In the genomic region with DNA sequence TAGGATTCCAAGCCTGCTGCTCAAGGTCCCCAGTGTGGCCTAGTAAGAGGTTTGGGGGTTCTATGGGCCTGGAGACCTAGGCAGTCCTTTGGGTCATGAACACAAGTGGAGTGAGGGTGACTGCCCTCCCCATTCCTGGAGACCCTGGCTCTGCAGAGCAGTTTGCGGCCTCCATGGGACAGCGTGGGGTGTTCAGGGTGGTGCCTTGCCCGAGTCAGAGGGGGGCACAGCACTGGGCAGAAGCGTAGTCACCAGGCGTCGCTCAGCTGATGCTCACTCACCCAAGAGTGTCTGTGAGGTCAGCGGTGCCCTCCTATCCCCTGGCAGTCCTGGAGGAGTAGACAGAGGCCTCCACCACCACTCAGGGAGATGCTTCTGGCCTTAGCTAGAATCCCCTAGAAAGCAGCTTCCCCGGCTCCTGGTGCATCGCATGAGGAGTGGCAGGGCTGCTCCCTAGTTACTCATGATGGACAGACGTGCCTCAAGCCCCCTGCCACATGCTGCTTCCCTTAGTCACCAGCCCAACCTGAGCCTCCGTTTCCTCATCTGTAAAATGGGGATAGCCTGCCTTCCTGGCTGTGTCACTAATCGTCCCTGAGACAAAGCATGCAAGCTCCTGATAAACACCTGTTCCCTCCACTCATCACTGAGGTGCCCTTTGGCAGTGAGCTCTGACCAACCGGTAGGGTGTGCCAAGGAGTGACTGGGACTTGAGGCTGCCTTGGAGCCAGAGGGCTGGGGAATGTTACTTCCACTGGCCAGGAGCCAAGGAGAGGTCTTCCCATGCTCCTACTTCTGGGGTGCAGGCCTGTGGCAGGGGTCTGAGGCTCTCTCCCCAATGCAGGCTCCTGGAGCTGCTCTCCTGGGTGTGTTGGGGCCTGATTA, we compare ENCODE assay signal across 10 cellular contexts. TPM values are rescaled to one million over a fixed set of nuclear protein-coding genes. Genes with fewer than 3 reads are reported as not detected.
"Had no signal": no experiment of that assay in that cellular context is flagged by ENCODE, and none has a peak within 500 bp of the region (broad histone marks: within the 10 kb centered on the region; RNA-seq: fewer than 3 reads in every experiment).

No MANE protein-coding gene starts in this region.

RNA-seq across cellular contexts. Expression of gene SYNPO2L, which starts 8.6 kb away (rescaled TPM):
- total RNA-seq: activated CD4-positive, alpha-beta memory T cell treated with anti-CD3 and anti-CD28 coated beads for 36 hours; activated CD4-positive, alpha-beta T cell treated with anti-CD3 and anti-CD28 coated beads for 36 hours; activated naive CD4-positive, alpha-beta T cell treated with anti-CD3 and anti-CD28 coated beads for 36 hours; activated naive CD4-positive, alpha-beta T cell treated with anti-CD3 and anti-CD28 coated beads, Interleukin-2, amount 50 U/mL, for 72 hours; Peyer's patch; SK-MEL-5; T-cell had no signal

RNA-seq across cellular contexts. Expression of gene MYOZ1, which starts 23.1 kb away (rescaled TPM):
- total RNA-seq: activated CD4-positive, alpha-beta memory T cell treated with anti-CD3 and anti-CD28 coated beads for 36 hours; activated CD4-positive, alpha-beta T cell treated with anti-CD3 and anti-CD28 coated beads for 36 hours; activated naive CD4-positive, alpha-beta T cell treated with anti-CD3 and anti-CD28 coated beads for 36 hours; activated naive CD4-positive, alpha-beta T cell treated with anti-CD3 and anti-CD28 coated beads, Interleukin-2, amount 50 U/mL, for 72 hours; activated T-cell treated with anti-CD3 and anti-CD28 coated beads, Interleukin-2, amount 50 U/mL, for 4 hours; activated T-helper 1 cell treated with anti-CD3 and anti-CD28 coated beads, Interleukin-12 subunit alpha, Interleukin-12 subunit beta, Interleukin-2, Interleukin-4 antibody, amounts not matched to agents 30 ng/mL and 10 ng/mL and 1 ng/mL, durations not matched to agents 14 hours and 24 hours and 36 hours; Peyer's patch; T-cell; T-helper 17 cell had no signal
